In genomic region chr11:61860054-61860903, GRCh38 we compare ENCODE assay signal across 15 cellular contexts. TPM values are rescaled to one million over a fixed set of nuclear protein-coding genes. Genes with fewer than 3 reads are reported as not detected.
DNase-seq lines count a peak whose midpoint lies in the region; ATAC-seq and TF ChIP-seq lines count a peak whose summit lies in the region.
"Had no signal": no experiment of that assay in that cellular context is flagged by ENCODE, and none has a peak within 500 bp of the region (broad histone marks: within the 10 kb centered on the region; RNA-seq: fewer than 3 reads in every experiment).

No MANE protein-coding gene starts in this region.

- WGBS in prostate gland = 51% methylated on average over 16 of the region's 16 CpGs

- H3K4me1 ChIP-seq in prostate gland (replicated peaks) = no peaks in the 10 kb centered on the region
- H3K4me1 ChIP-seq: BE2C had no signal

- H3K9me3 ChIP-seq in prostate gland = no peaks in the 10 kb centered on the region
- H3K9me3 ChIP-seq: BE2C had no signal

- TF ChIP-seq POLR2A in prostate gland (IDR thresholded peaks at IDR 0.05) = no peak

- ATAC-seq in Right ventricle myocardium inferior (peak; percentile 77), HG02885 (IDR thresholded peaks at IDR 0.05; ENCODE audit: poor library complexity, unreplicated experiment) (no peak), HG03565 (IDR thresholded peaks at IDR 0.05; ENCODE audit: unreplicated experiment) (no peak)

- no peak overlapping the region for H3K4me3 ChIP-seq in prostate gland
- H3K4me3 ChIP-seq: coronary artery had no signal

- no peaks in the 10 kb centered on the region for H3K36me3 ChIP-seq in prostate gland
- H3K36me3 ChIP-seq: BE2C had no signal

- DNase-seq in G401 (ENCODE audit: low spot score) (peak; percentile 22), SW480 (ENCODE audit: low spot score) (peak; percentile 62), Right ventricle myocardium inferior (ENCODE audit: missing footprints) (peak; percentile 78), prostate gland (ENCODE audit: low spot score) (peak; percentile 78), KG1 (lab: John Stamatoyannopoulos, UW) (no peak), glomerular visceral epithelial cell (ENCODE audit: extremely low spot score) (no peak)
- DNase-seq: activated CD8-positive, alpha-beta memory T cell treated with anti-CD3 and anti-CD28 coated beads for 24 hours; activated naive CD4-positive, alpha-beta T cell treated with Interleukin-2 at 50 U/mL for 16 hours; BE2C; GDM1; NCI-H2171 had no signal

- H3K27ac ChIP-seq in prostate gland = no peak overlapping the region
- H3K27ac ChIP-seq: coronary artery had no signal

- in situ Hi-C loops in G401 (cut with HindIII; ENCODE audit: low sequenced_read_pairs) = no loop called here

- TF ChIP-seq CTCF in prostate gland (IDR thresholded peaks at IDR 0.05) = no peak

- intact Hi-C loops in Right ventricle myocardium inferior (cut with DNase I) (loop anchor here (5.0 kb wide), 1 partner anchor 33 kb away; the partner anchor contains the start of gene FADS2), prostate gland (cut with DNase I) (no loop called here)

- H3K27me3 ChIP-seq in prostate gland (replicated peaks; ENCODE audit: insufficient read depth) = no peaks in the 10 kb centered on the region
- H3K27me3 ChIP-seq: BE2C had no signal

RNA-seq across cellular contexts. Expression of gene FADS3, which starts 31.1 kb away (rescaled TPM):
- 44.4 and 47.1 TPM in 2 replicates for total RNA-seq in G401 (2014; rRNA removed; shearing (Covaris generic))
- total RNA-seq in Right ventricle myocardium inferior (113 TPM), prostate gland (10 to 100 TPM; 18.5 to 74.9 TPM)

RNA-seq across cellular contexts. Expression of gene FADS2, which starts 32.2 kb away (rescaled TPM):
- 222 and 244 TPM in 2 replicates for total RNA-seq in G401 (2014; rRNA removed; shearing (Covaris generic))
- total RNA-seq in Right ventricle myocardium inferior = 35.7 TPM
- total RNA-seq in prostate gland = 100 to 1,000 TPM in 1 of 2 donors, 10 to 100 TPM in 1; 67.5 to 213 TPM

RNA-seq across cellular contexts. Expression of gene FADS1, which starts 43.5 kb away (rescaled TPM):
- 131 and 148 TPM in 2 replicates for total RNA-seq in G401 (2014; rRNA removed; shearing (Covaris generic))
- total RNA-seq in Right ventricle myocardium inferior = 25.7 TPM
- total RNA-seq in prostate gland = 10 to 100 TPM; 15.0 to 38.7 TPM

RNA-seq across cellular contexts. Expression of gene RAB3IL1, which starts 57.1 kb away (rescaled TPM):
- 12.4 and 19.0 TPM in 2 replicates for total RNA-seq in G401 (2014; rRNA removed; shearing (Covaris generic))
- total RNA-seq in Right ventricle myocardium inferior (14.0 TPM), prostate gland (10 to 100 TPM in 1 of 2 donors, 1 to 10 TPM in 1; 3.5 to 53.0 TPM)
- total RNA-seq: T-helper 2 cell treated with Interferon-gamma antibody and Interleukin-4, amounts not matched to agents 100 ng/mL and 5 ng/mL, for 36 hours had no signal

Comparison
In these comparisons a context has a peak if more than half of its experiments do, and no peak if none do; other contexts are left out.
1. DNase-seq: peak in G401 (single experiment), SW480 (single experiment), Right ventricle myocardium inferior (single experiment) and prostate gland (single experiment); none in KG1 (single experiment) and glomerular visceral epithelial cell (single experiment).